In genomic region chr1:198919667-198920398, GRCh38 we compare ENCODE assay signal across 11 cellular contexts.
A peak's percentile ranks its signal among the peaks of the same experiment; 100 is the strongest.
DNase-seq lines count a peak whose midpoint lies in the region; ATAC-seq and TF ChIP-seq lines count a peak whose summit lies in the region.
"Had no signal": no experiment of that assay in that cellular context is flagged by ENCODE, and none has a peak within 500 bp of the region (broad histone marks: within the 10 kb centered on the region; RNA-seq: fewer than 3 reads in every experiment).

No MANE protein-coding gene starts in this region.

- H3K36me3 ChIP-seq in smooth muscle cell (ENCODE audit: low read depth): no peaks in the 10 kb centered on the region

- peaks cover 48% of the 10 kb centered on the region for H3K4me1 Mint-ChIP-seq in activated CD8-positive, alpha-beta memory T cell treated with anti-CD3 and anti-CD28 coated beads, Interleukin-2, amount 10 ng/mL, durations not matched to agents 7 days and 5 days
- peaks cover 28% of the 10 kb centered on the region for H3K4me1 Mint-ChIP-seq in T-helper 17 cell

- DNase-seq in activated CD8-positive, alpha-beta memory T cell treated with anti-CD3 and anti-CD28 coated beads, Interleukin-2, amount 10 ng/mL, durations not matched to agents 7 days and 5 days: no peak
- no peak for DNase-seq in activated CD8-positive, alpha-beta memory T cell treated with anti-CD3 and anti-CD28 coated beads, Interleukin-2, amount 50 U/mL, for 48 hours
- DNase-seq in T-helper 17 cell: no peak
- DNase-seq in smooth muscle cell (lab: John Stamatoyannopoulos, UW; ENCODE audit: unreplicated experiment): no peak
- DNase-seq in left ventricle myocardium superior: no peak
- no peak for DNase-seq in NCI-H510A treated with DMSO at 0.1 percent for 48 hours (lab: John Stamatoyannopoulos, UW)
- no peak for DNase-seq in NCI-H2107 treated with DMSO at 0.1 percent for 48 hours (lab: John Stamatoyannopoulos, UW; ENCODE audit: unreplicated experiment)
- DNase-seq: H9 had no signal

- H3K4me1 ChIP-seq in smooth muscle cell (ENCODE audit: low read depth): peaks cover 3% of the 10 kb centered on the region

- intact Hi-C loops in left ventricle myocardium superior (cut with micrococcal nuclease): no loop called here

- H3K4me3 ChIP-seq in smooth muscle cell: no peak overlapping the region
- H3K4me3 ChIP-seq: SJSA1 had no signal

- H3F3A ChIP-seq in smooth muscle cell (ENCODE audit: low read depth): peaks cover 49% of the 10 kb centered on the region

- H3K27ac ChIP-seq in smooth muscle cell (ENCODE audit: low read depth): peak overlapping the region; percentile 81
- H3K27ac ChIP-seq: SJSA1 had no signal

- H3K9ac ChIP-seq in smooth muscle cell (ENCODE audit: low read depth): no peak overlapping the region

- H3K27me3 ChIP-seq in smooth muscle cell (ENCODE audit: low read depth): no peaks in the 10 kb centered on the region
- H3K27me3 ChIP-seq: SJSA1 had no signal

- no peak for TF ChIP-seq CTCF in smooth muscle cell (IDR thresholded peaks at IDR 0.05; ENCODE audit: borderline replicate concordance, insufficient read depth, poor library complexity, severe bottlenecking)

- peaks cover 100% of the 10 kb centered on the region for H4K20me1 ChIP-seq in smooth muscle cell (ENCODE audit: low read depth)

- CTCF ChIA-PET in activated CD8-positive, alpha-beta memory T cell treated with anti-CD3 and anti-CD28 coated beads, Interleukin-2, amount 10 ng/mL, durations not matched to agents 7 days and 5 days (lab: Charles Lee): interaction anchor here (1.0 to 1.3 kb wide), 3 partner anchors 18 to 323 kb away, joined by 3 to 4 read pairs (median 3); no protein-coding TSS in a partner anchor

- H3K4me2 ChIP-seq in smooth muscle cell: peak overlapping the region; percentile 55

- H3K79me2 ChIP-seq in smooth muscle cell (ENCODE audit: low read depth): peaks cover 100% of the 10 kb centered on the region

- WGBS in smooth muscle cell (ENCODE audit: low lambda C conversion rate): 69% methylated on average over 5 of the region's 5 CpGs

- H3K27ac Mint-ChIP-seq in activated CD8-positive, alpha-beta memory T cell treated with anti-CD3 and anti-CD28 coated beads, Interleukin-2, amount 10 ng/mL, durations not matched to agents 7 days and 5 days: peak overlapping the region; percentile 81
- peak overlapping the region; percentile 88 for H3K27ac Mint-ChIP-seq in T-helper 17 cell

- no peaks in the 10 kb centered on the region for H3K9me3 ChIP-seq in T-helper 17 cell (ENCODE audit: control insufficient read depth, low read length, poor library complexity, severe bottlenecking)
- no peaks in the 10 kb centered on the region for H3K9me3 ChIP-seq in smooth muscle cell (replicated peaks; ENCODE audit: low read depth)
- H3K9me3 ChIP-seq: SJSA1 had no signal

- ATAC-seq in activated CD8-positive, alpha-beta memory T cell treated with anti-CD3 and anti-CD28 coated beads, Interleukin-2, amount 10 ng/mL, durations not matched to agents 7 days and 5 days: peak; percentile 79
- ATAC-seq in HG03045 (IDR thresholded peaks at IDR 0.05; ENCODE audit: unreplicated experiment) (peak; percentile 55), T-helper 17 cell (peak; percentile 70), left ventricle myocardium superior (no peak)

- no peaks in the 10 kb centered on the region for H3K9me3 Mint-ChIP-seq in activated CD8-positive, alpha-beta memory T cell treated with anti-CD3 and anti-CD28 coated beads, Interleukin-2, amount 10 ng/mL, durations not matched to agents 7 days and 5 days (ENCODE audit: low read depth)
- H3K9me3 Mint-ChIP-seq: H9 had no signal

- H3K4me3 Mint-ChIP-seq in activated CD8-positive, alpha-beta memory T cell treated with anti-CD3 and anti-CD28 coated beads, Interleukin-2, amount 10 ng/mL, durations not matched to agents 7 days and 5 days: peak overlapping the region; percentile 56
- peak overlapping the region; percentile 82 for H3K4me3 Mint-ChIP-seq in T-helper 17 cell
- H3K4me3 Mint-ChIP-seq: H9, neural crest cell had no signal

- H2AFZ ChIP-seq in smooth muscle cell (ENCODE audit: low read depth): no peak overlapping the region

- peaks cover 46% of the 10 kb centered on the region for H3K36me3 Mint-ChIP-seq in activated CD8-positive, alpha-beta memory T cell treated with anti-CD3 and anti-CD28 coated beads, Interleukin-2, amount 10 ng/mL, durations not matched to agents 7 days and 5 days
- no peaks in the 10 kb centered on the region for H3K36me3 Mint-ChIP-seq in T-helper 17 cell (ENCODE audit: low read depth)

- no peaks in the 10 kb centered on the region for H3K27me3 Mint-ChIP-seq in activated CD8-positive, alpha-beta memory T cell treated with anti-CD3 and anti-CD28 coated beads, Interleukin-2, amount 10 ng/mL, durations not matched to agents 7 days and 5 days
- no peaks in the 10 kb centered on the region for H3K27me3 Mint-ChIP-seq in T-helper 17 cell
